Comparison of ENCODE assay signal across 1 cellular context in the genomic region with DNA sequence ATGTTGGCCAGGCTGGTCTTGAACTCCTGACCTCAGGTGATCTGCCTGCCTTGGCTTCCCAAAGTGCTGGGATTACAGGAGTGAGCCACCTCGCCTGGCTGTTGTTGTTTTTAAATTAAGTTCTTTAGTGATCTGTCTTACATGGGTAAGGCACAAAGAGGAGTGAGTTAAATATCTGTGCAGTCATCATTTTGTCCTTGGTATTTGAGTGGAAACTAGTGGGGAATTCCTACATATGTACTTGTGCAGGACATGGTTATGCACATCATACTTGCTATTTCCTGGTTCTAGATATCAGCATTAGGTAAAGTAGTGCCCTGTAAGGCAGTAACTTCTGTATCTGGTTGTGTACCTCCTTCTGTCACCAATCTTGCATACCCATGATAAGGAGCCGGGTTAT.
TF ChIP-seq lines count a peak whose summit lies in the region.

No MANE protein-coding gene starts in this region.

TF ChIP-seq in endothelial cell of umbilical vein, 7 proteins besides CTCF, POLR2A, EP300 and RAD21:
- no peak for TF ChIP-seq POLR2AphosphoS5 (IDR thresholded peaks at IDR 0.05; ENCODE audit: insufficient read depth, low read depth, low read length)
- no peak for TF ChIP-seq FOS (IDR thresholded peaks at IDR 0.05; ENCODE audit: borderline replicate concordance, insufficient read depth, low read length)
- no peak for TF ChIP-seq JUN (IDR thresholded peaks at IDR 0.05; ENCODE audit: borderline replicate concordance, insufficient read depth, insufficient read length, low read depth)
- TF ChIP-seq GATA2 (IDR thresholded peaks at IDR 0.05; ENCODE audit: insufficient read depth, insufficient read length, low read depth, low read length): no peak
- no peak for TF ChIP-seq EZH2 (IDR thresholded peaks at IDR 0.05; ENCODE audit: borderline replicate concordance, low read depth, low read length, severe bottlenecking)
- no peak for TF ChIP-seq MAX (IDR thresholded peaks at IDR 0.05; ENCODE audit: insufficient read depth, insufficient read length)
- TF ChIP-seq MYC (IDR thresholded peaks at IDR 0.05; ENCODE audit: low read depth, low read length): no peak
